ENCODE assay signal across 24 cellular contexts in the genomic region with DNA sequence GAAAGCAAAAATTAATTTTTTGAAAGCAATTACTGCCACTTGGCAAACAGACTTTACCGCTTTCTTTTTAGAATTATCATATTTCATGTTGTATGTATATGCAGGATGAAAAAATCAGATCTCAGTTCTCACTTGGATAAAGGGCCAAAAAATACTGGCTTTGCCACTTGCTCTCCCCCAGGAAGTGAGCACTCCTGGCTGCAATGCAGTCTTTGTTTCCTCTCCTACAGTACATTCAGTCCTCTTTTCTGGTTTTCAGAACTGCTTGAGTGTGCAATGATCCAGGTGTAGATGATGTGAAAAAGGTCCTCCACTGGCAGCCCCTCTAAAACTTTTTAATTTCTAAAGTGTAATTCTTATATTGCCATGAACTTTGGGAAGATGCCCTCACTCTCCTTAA.
"Had no signal": no experiment of that assay in that cellular context is flagged by ENCODE, and none has a peak within 500 bp of the region (broad histone marks: within the 10 kb centered on the region; RNA-seq: fewer than 3 reads in every experiment).

No MANE protein-coding gene starts in this region.

- H3K4me3 ChIP-seq: cardiac muscle cell, colonic mucosa, left ventricle myocardium inferior, lung, mucosa of descending colon, right lobe of liver, skin epidermis, testis, vagina had no signal

- H3K4me1 ChIP-seq: colonic mucosa, left ventricle myocardium inferior, right lobe of liver, testis, vagina had no signal

- FAIRE-seq: islet of Langerhans had no signal

- H3K27me3 ChIP-seq: cardiac muscle cell, colonic mucosa, foreskin keratinocyte, right lobe of liver, testis, vagina had no signal

- H3K36me3 ChIP-seq: cardiac muscle cell, colonic mucosa, left ventricle myocardium inferior, right lobe of liver, vagina had no signal

- DNase-seq: activated CD4-positive, alpha-beta T cell treated with anti-CD3 and anti-CD28 coated beads for 4 hours; activated CD4-positive, alpha-beta T cell treated with anti-CD3 and anti-CD28 coated beads, Interleukin-2, amount 50 U/mL, for 4 hours; activated CD8-positive, alpha-beta memory T cell treated with anti-CD3 and anti-CD28 coated beads for 24 hours; activated effector memory CD4-positive, alpha-beta T cell treated with Interleukin-2 at 50 U/mL for 16 hours; activated naive CD4-positive, alpha-beta T cell treated with Interleukin-2 at 50 U/mL for 16 hours; anterior cingulate cortex; cerebellar nuclear complex; colonic mucosa; effector CD8-positive, alpha-beta T cell; left ventricle myocardium inferior; mucosa of descending colon; right lobe of liver; stimulated activated CD4-positive, alpha-beta T cell treated with anti-CD3 and anti-CD28 coated beads, Interleukin-12 subunit alpha, Interleukin-12 subunit beta, amount 100 ng/mL, for 4 hours; stimulated activated CD4-positive, alpha-beta T cell treated with anti-CD3 and anti-CD28 coated beads, Interleukin-4, amount 100 ng/mL, for 1 hour; stimulated activated naive CD8-positive, alpha-beta T cell treated with anti-CD3 and anti-CD28 coated beads, Interleukin-15, Interleukin-2, amounts not matched to agents 100 U/mL and 50 U/mL, for 24 hours; T-helper 1 cell; testis had no signal

- H3K9me3 ChIP-seq: colonic mucosa, left ventricle myocardium inferior, mucosa of descending colon, right lobe of liver, testis, vagina had no signal

- H3K27ac ChIP-seq: cardiac muscle cell, colonic mucosa, foreskin keratinocyte, left ventricle myocardium inferior, right lobe of liver, skin epidermis, testis, vagina had no signal

- ATAC-seq: esophagus mucosa; mucosa of descending colon; right lobe of liver; stimulated activated naive CD8-positive, alpha-beta T cell treated with anti-CD3 and anti-CD28 coated beads, Interleukin-15, Interleukin-2, amounts not matched to agents 100 U/mL and 50 U/mL, for 24 hours had no signal
